2 cellular contexts compared by ENCODE assay signal in genomic region chr20:22586645-22587310, GRCh38.
TF ChIP-seq lines count a peak whose summit lies in the region.

No MANE protein-coding gene starts in this region.

TF ChIP-seq in HEK293, 187 proteins besides CTCF, POLR2A, EP300 and RAD21 (continued from another document and continues in another):
- TF ChIP-seq REST (tag by site-specific recombination; IDR thresholded peaks at IDR 0.05): no peak
- no peak for TF ChIP-seq ZNF664 (tag by site-specific recombination; IDR thresholded peaks at IDR 0.05)
- TF ChIP-seq ZNF354C (tag by site-specific recombination; IDR thresholded peaks at IDR 0.05; ENCODE audit: borderline replicate concordance, low read depth): no peak
- TF ChIP-seq PATZ1 (tag by site-specific recombination; IDR thresholded peaks at IDR 0.05): peak; percentile 54
- no peak for TF ChIP-seq ZFP41 (tag by site-specific recombination; IDR thresholded peaks at IDR 0.05; ENCODE audit: borderline replicate concordance)
- no peak for TF ChIP-seq ZNF48 (tag by site-specific recombination; IDR thresholded peaks at IDR 0.05)
- no peak for TF ChIP-seq ZNF112 (tag by site-specific recombination; IDR thresholded peaks at IDR 0.05)
- no peak for TF ChIP-seq ZNF513 (tag by site-specific recombination; IDR thresholded peaks at IDR 0.05)
- TF ChIP-seq IKZF3 (tag by site-specific recombination; IDR thresholded peaks at IDR 0.05): no peak
- TF ChIP-seq HOXD13 (CRISPR knock-in tag; IDR thresholded peaks at IDR 0.05; ENCODE audit: borderline replicate concordance): no peak
- peak; percentile 46; the same call in 1 of the 2 replicates for TF ChIP-seq ZEB2 (tag by site-specific recombination; IDR thresholded peaks at IDR 0.05)
- TF ChIP-seq ZXDB (tag by site-specific recombination; IDR thresholded peaks at IDR 0.05): no peak
- TF ChIP-seq MEIS1 (CRISPR knock-in tag; IDR thresholded peaks at IDR 0.05; ENCODE audit: borderline replicate concordance): no peak
- TF ChIP-seq ZNF558 (tag by site-specific recombination; IDR thresholded peaks at IDR 0.05): no peak
- TF ChIP-seq WT1 (tag by site-specific recombination; IDR thresholded peaks at IDR 0.05): no peak
- no peak for TF ChIP-seq ZNF23 (tag by site-specific recombination; IDR thresholded peaks at IDR 0.05; ENCODE audit: borderline replicate concordance)
- no peak for TF ChIP-seq ZNF140 (tag by site-specific recombination; IDR thresholded peaks at IDR 0.05)
- no peak for TF ChIP-seq ZNF214 (tag by site-specific recombination; IDR thresholded peaks at IDR 0.05; ENCODE audit: borderline replicate concordance)
- TF ChIP-seq ZNF488 (tag by site-specific recombination; IDR thresholded peaks at IDR 0.05): no peak
- TF ChIP-seq ZNF18 (tag by site-specific recombination; IDR thresholded peaks at IDR 0.05): no peak
- no peak for TF ChIP-seq ZNF366 (tag by site-specific recombination; conservative IDR thresholded peaks at IDR 0.05)
- TF ChIP-seq ZNF76 (tag by site-specific recombination; IDR thresholded peaks at IDR 0.05; ENCODE audit: borderline replicate concordance, low read depth): no peak
- TF ChIP-seq ZNF324 (tag by site-specific recombination; IDR thresholded peaks at IDR 0.05): no peak

TF ChIP-seq in K562, 482 proteins besides CTCF, POLR2A, EP300 and RAD21 (continued from another document and continues in another):
- TF ChIP-seq CEBPG (CRISPR knock-in tag; IDR thresholded peaks at IDR 0.05) (no peak), CEBPG (tag; conservative IDR thresholded peaks at IDR 0.05 in 1 of 2, IDR thresholded peaks at IDR 0.05 in 1 of 2) (no peak), SRSF1 (IDR thresholded peaks at IDR 0.05; ENCODE audit: low read depth, low read length) (no peak), HNRNPL (IDR thresholded peaks at IDR 0.05; ENCODE audit: low read depth, low read length) (no peak), CBFA2T2 (conservative IDR thresholded peaks at IDR 0.05) (no peak), MED1 (CRISPR knock-in tag; IDR thresholded peaks at IDR 0.05; ENCODE audit: borderline replicate concordance) (no peak), GATAD2A (IDR thresholded peaks at IDR 0.05) (no peak), JUN (IDR thresholded peaks at IDR 0.05; ENCODE audit: borderline replicate concordance, low read depth, low read length) (no peak), JUN (CRISPR knock-in tag; IDR thresholded peaks at IDR 0.05; ENCODE audit: borderline replicate concordance) (no peak), CXXC5 (CRISPR knock-in tag; IDR thresholded peaks at IDR 0.05) (0 out of 2 replicates have a peak, but pooled peaks have one; percentile 14), ZBTB12 (CRISPR knock-in tag; IDR thresholded peaks at IDR 0.05) (no peak), HEY1 (CRISPR knock-in tag; IDR thresholded peaks at IDR 0.05; ENCODE audit: borderline replicate concordance) (no peak), MTA2 (IDR thresholded peaks at IDR 0.05; ENCODE audit: low read depth) (no peak), BCLAF1 (IDR thresholded peaks at IDR 0.05; ENCODE audit: borderline replicate concordance in 1 of 2, control insufficient read depth in 1 of 2, low read depth in 2 of 2, low read length in 1 of 2) (no peak), HSF4 (CRISPR knock-in tag; IDR thresholded peaks at IDR 0.05; ENCODE audit: borderline replicate concordance) (no peak), ELK3 (CRISPR knock-in tag; IDR thresholded peaks at IDR 0.05) (no peak), HLTF (IDR thresholded peaks at IDR 0.05) (no peak), ZNF41 (CRISPR knock-in tag; conservative IDR thresholded peaks at IDR 0.05) (no peak), FOXM1 (IDR thresholded peaks at IDR 0.05; ENCODE audit: low read depth) (no peak), FOXM1 (CRISPR knock-in tag; IDR thresholded peaks at IDR 0.05; ENCODE audit: low read depth) (no peak), HMBOX1 (IDR thresholded peaks at IDR 0.05) (no peak), RHOXF2B (CRISPR knock-in tag; conservative IDR thresholded peaks at IDR 0.05) (no peak), MYBL2 (IDR thresholded peaks at IDR 0.05; ENCODE audit: low read depth) (no peak), MYBL2 (CRISPR knock-in tag; IDR thresholded peaks at IDR 0.05; ENCODE audit: borderline replicate concordance) (no peak), TBP (optimal IDR thresholded peaks at IDR 0.05; ENCODE audit: low read depth, low read length) (no peak), KAT8 (IDR thresholded peaks at IDR 0.05; ENCODE audit: low read depth) (no peak), ZNF347 (CRISPR knock-in tag; IDR thresholded peaks at IDR 0.05; ENCODE audit: low read depth) (no peak), PHTF2 (CRISPR knock-in tag; IDR thresholded peaks at IDR 0.05) (no peak), XRCC3 (IDR thresholded peaks at IDR 0.05) (no peak), CUX1 (CRISPR knock-in tag; IDR thresholded peaks at IDR 0.05) (no peak), CHD1 (IDR thresholded peaks at IDR 0.05; ENCODE audit: low read length) (no peak), GATA2 (CRISPR knock-in tag; IDR thresholded peaks at IDR 0.05) (no peak), TEAD4 (IDR thresholded peaks at IDR 0.05; ENCODE audit: low read length) (no peak), TEAD4 (CRISPR knock-in tag; IDR thresholded peaks at IDR 0.05; ENCODE audit: borderline replicate concordance) (no peak), ZNF23 (CRISPR knock-in tag; IDR thresholded peaks at IDR 0.05) (no peak), NR2C1 (IDR thresholded peaks at IDR 0.05) (no peak), NR2C1 (tag; IDR thresholded peaks at IDR 0.05) (no peak), STAT5A (IDR thresholded peaks at IDR 0.05; ENCODE audit: borderline replicate concordance, low read length) (no peak), NFIC (IDR thresholded peaks at IDR 0.05) (no peak), FOXP4 (CRISPR knock-in tag; IDR thresholded peaks at IDR 0.05; ENCODE audit: borderline replicate concordance) (no peak), STAT6 (CRISPR knock-in tag; IDR thresholded peaks at IDR 0.05) (no peak)
